18 cellular contexts compared by ENCODE assay signal in the genomic region with DNA sequence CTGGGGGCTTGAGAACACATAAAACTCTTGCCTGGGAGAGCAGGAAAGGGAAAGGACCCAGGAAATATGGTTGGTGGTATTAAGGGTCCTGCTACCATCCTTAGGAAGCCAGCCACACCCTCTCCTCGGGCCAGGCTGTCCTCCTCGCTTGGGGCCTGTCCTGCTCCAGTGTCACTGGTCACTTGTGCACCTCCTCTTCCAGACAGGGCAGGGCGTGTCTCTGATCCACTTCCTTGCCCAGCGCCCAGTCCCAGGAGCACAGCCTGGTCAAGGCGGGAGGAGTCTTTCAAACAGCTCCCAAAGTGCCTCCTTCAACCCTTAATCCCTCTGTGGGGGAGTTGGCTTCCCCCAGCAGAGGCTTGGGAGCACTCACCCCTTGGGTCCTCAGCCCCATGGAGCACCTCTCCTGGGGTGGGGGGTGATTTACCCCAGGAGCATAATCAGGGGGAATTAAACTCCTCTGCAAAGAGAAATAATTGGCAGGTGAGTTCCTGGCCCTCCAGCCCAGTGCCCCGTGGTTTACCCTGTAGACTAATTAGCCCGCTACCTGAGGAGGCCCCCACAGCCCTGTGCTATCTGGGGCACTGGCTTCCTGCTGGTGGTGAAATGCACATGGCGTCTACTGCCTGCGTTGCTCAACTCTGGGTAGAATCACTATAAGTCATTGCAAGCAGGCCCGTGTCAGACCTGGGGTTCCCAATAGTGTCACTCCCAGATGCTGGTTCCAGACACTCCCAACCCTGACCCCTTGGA. TPM values are rescaled to one million over a fixed set of nuclear protein-coding genes. Genes with fewer than 3 reads are reported as not detected.
DNase-seq lines count a peak whose midpoint lies in the region; ATAC-seq and TF ChIP-seq lines count a peak whose summit lies in the region.
"Had no signal": no experiment of that assay in that cellular context is flagged by ENCODE, and none has a peak within 500 bp of the region (broad histone marks: within the 10 kb centered on the region; RNA-seq: fewer than 3 reads in every experiment).

No MANE protein-coding gene starts in this region.

- DNase-seq in NOMO-1 (lab: John Stamatoyannopoulos, UW; ENCODE audit: unreplicated experiment in 2 of 2) (peak; percentile 4 to 12), NOMO-1 treated with dmso at 0.1 percent for 144 hours (lab: John Stamatoyannopoulos, UW; ENCODE audit: unreplicated experiment) (no peak), T-helper 17 cell (no peak), left colon (peak; percentile 49 to 70), stomach (peak; percentile 47), ureter (ENCODE audit: low spot score) (no peak)
- DNase-seq: 8988T, DND-41, NCI-H1105, NCI-H1694, NCI-H226, NCI-H524 treated with DMSO at 0.1 percent for 48 hours, SHP77, SK-N-SH had no signal

- WGBS in stomach, 5 donors, result 69 to 88% (median 73%) methylated on average over 8 to 10 of the region's 10 CpGs

- H3K36me3 Mint-ChIP-seq in T-helper 17 cell (ENCODE audit: low read depth), result no peaks in the 10 kb centered on the region

- no peak overlapping the region for H3K4me3 ChIP-seq in stomach

- H3K27ac Mint-ChIP-seq in T-helper 17 cell, result peak overlapping the region; percentile 89

- no peak for TF ChIP-seq CTCF in stomach (IDR thresholded peaks at IDR 0.05)

- H3K4me1 Mint-ChIP-seq in T-helper 17 cell, result peaks cover 18% of the 10 kb centered on the region

- peaks cover 0 to 57% (median 3%) of the 10 kb centered on the region in 3 donors for H3K27me3 ChIP-seq in stomach

- no peak for TF ChIP-seq EP300 in stomach (IDR thresholded peaks at IDR 0.05)

- H3K4me1 ChIP-seq in stomach, result no peaks in the 10 kb centered on the region

- H3K27me3 Mint-ChIP-seq in T-helper 17 cell, result peaks cover 6% of the 10 kb centered on the region

- no peak overlapping the region for H3K27ac ChIP-seq in stomach

- TF ChIP-seq POLR2A in stomach (IDR thresholded peaks at IDR 0.05), result no peak

- H3K4me3 Mint-ChIP-seq in T-helper 17 cell, result no peak overlapping the region

- H3K36me3 ChIP-seq in stomach, result no peaks in the 10 kb centered on the region

- ATAC-seq in T-helper 17 cell (peak; percentile 46), left colon (peak; percentile 83), HG02642 (IDR thresholded peaks at IDR 0.05; ENCODE audit: poor library complexity, unreplicated experiment) (no peak), GM21737 (IDR thresholded peaks at IDR 0.05; ENCODE audit: unreplicated experiment) (no peak)

- H3K9me3 ChIP-seq in T-helper 17 cell (ENCODE audit: control insufficient read depth, low read length, poor library complexity, severe bottlenecking), result no peaks in the 10 kb centered on the region
- H3K9me3 ChIP-seq in stomach, result no peaks in the 10 kb centered on the region
- H3K9me3 ChIP-seq: SK-N-SH had no signal

- intact Hi-C loops in left colon (cut with DNase I, micrococcal nuclease) (no loop called here), stomach (cut with DNase I; ENCODE audit: low total_unique reads) (no loop called here)

RNA-seq across cellular contexts. Expression of a gene that starts 8.0 kb away (rescaled TPM):
- total RNA-seq in T-helper 17 cell (under 1 TPM; 0.31 to 0.92 TPM), left colon (1 to 10 TPM in 1 of 2 donors, under 1 TPM in 1; 0.56 to 3.1 TPM), stomach (1 to 10 TPM in 1 of 5 donors, not detected in 4; 1.5 TPM), ureter (0.31 TPM)
- under 1 TPM; 0.25 to 0.62 (median 0.31) TPM for polyA plus RNA-seq in stomach
- total RNA-seq: MCF 10A had no signal
- polyA plus RNA-seq: BJ, SK-N-SH had no signal

RNA-seq across cellular contexts. Expression of a gene that starts 48.2 kb away (rescaled TPM):
- total RNA-seq in T-helper 17 cell (100 to 1,000 TPM in 1 of 2 donors, 10 to 100 TPM in 1; 76.4 to 107 TPM), left colon (1 to 10 TPM; 2.9 to 7.0 TPM), stomach (1 to 10 TPM in 2 of 5 donors, under 1 TPM in 1, not detected in 2; 0.73 to 5.3 (median 5.2) TPM), ureter (7.5 TPM)
- 1 to 10 TPM in 1 of 3 donors, under 1 TPM in 2; 0.44 to 2.6 (median 0.58) TPM for polyA plus RNA-seq in stomach
- total RNA-seq: MCF 10A had no signal

RNA-seq across cellular contexts. Expression of a gene that starts 49.9 kb away (rescaled TPM):
- total RNA-seq in T-helper 17 cell (10 to 100 TPM; 26.1 to 31.5 TPM), left colon (10 to 100 TPM; 33.2 to 41.1 TPM), stomach (10 to 100 TPM in 2 of 5 donors, 1 to 10 TPM in 3; 1.8 to 82.8 (median 5.9) TPM), ureter (37.2 TPM)
- 10 to 100 TPM in 2 of 3 donors, 1 to 10 TPM in 1; 6.3 to 17.6 (median 12.1) TPM for polyA plus RNA-seq in stomach

Comparison
In these comparisons a context has a peak if more than half of its experiments do, and no peak if none do; other contexts are left out.
1. DNase-seq: peak in NOMO-1 (2 of 2), left colon (2 of 2) and stomach (single experiment); none in NOMO-1 treated with dmso at 0.1 percent for 144 hours (single experiment), T-helper 17 cell (0 of 3) and ureter (single experiment).
2. ATAC-seq: peak in T-helper 17 cell (single experiment) and left colon (single experiment); none in HG02642 (single experiment) and GM21737 (single experiment).